Comparison of ENCODE assay signal across 1 cellular context in genomic region chr15:60916674-60917468, GRCh38.
TF ChIP-seq lines count a peak whose summit lies in the region.

No MANE protein-coding gene starts in this region.

TF ChIP-seq in H1, 55 proteins besides CTCF, POLR2A, EP300 and RAD21:
- TF ChIP-seq CHD7 (IDR thresholded peaks at IDR 0.05; ENCODE audit: insufficient replicate concordance, low read length) (no peak), FOSL1 (IDR thresholded peaks at IDR 0.05; ENCODE audit: insufficient read depth, low read depth, low read length) (no peak), RBBP5 (IDR thresholded peaks at IDR 0.05; ENCODE audit: borderline replicate concordance, low read depth, low read length) (no peak), SIN3A (conservative IDR thresholded peaks at IDR 0.05 in 1 of 2, IDR thresholded peaks at IDR 0.05 in 1 of 2; ENCODE audit: low read depth in 1 of 2, low read length in 2 of 2) (no peak), CTBP2 (IDR thresholded peaks at IDR 0.05; ENCODE audit: borderline replicate concordance, insufficient read depth, insufficient read length, low read length) (no peak), TEAD4 (IDR thresholded peaks at IDR 0.05; ENCODE audit: low read depth, low read length) (no peak), MAFK (IDR thresholded peaks at IDR 0.05; ENCODE audit: low read depth, low read length) (no peak), TAF1 (IDR thresholded peaks at IDR 0.05; ENCODE audit: low read depth, low read length) (no peak), CHD1 (IDR thresholded peaks at IDR 0.05; ENCODE audit: low read depth, low read length) (no peak), NANOG (IDR thresholded peaks at IDR 0.05; ENCODE audit: insufficient read depth, low read depth, low read length, poor library complexity, severe bottlenecking) (no peak)
- TF ChIP-seq, protein P1, sequence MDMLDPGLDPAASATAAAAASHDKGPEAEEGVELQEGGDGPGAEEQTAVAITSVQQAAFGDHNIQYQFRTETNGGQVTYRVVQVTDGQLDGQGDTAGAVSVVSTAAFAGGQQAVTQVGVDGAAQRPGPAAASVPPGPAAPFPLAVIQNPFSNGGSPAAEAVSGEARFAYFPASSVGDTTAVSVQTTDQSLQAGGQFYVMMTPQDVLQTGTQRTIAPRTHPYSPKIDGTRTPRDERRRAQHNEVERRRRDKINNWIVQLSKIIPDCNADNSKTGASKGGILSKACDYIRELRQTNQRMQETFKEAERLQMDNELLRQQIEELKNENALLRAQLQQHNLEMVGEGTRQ (IDR thresholded peaks at IDR 0.05; ENCODE audit: low read length): no peak
